ENCODE assay signal across 8 cellular contexts in genomic region chr7:774161-775109, GRCh38. TPM values are rescaled to one million over a fixed set of nuclear protein-coding genes. Genes with fewer than 3 reads are reported as not detected.
DNase-seq lines count a peak whose midpoint lies in the region; ATAC-seq and TF ChIP-seq lines count a peak whose summit lies in the region.

No MANE protein-coding gene starts in this region.

- H3K27ac Mint-ChIP-seq in CD14-positive monocyte: no peak overlapping the region
- H3K27ac Mint-ChIP-seq in central memory CD8-positive, alpha-beta T cell (ENCODE audit: low read depth): no peak overlapping the region

- H3K27me3 Mint-ChIP-seq in CD14-positive monocyte (ENCODE audit: low read depth in 3 of 3): peaks cover 0 to 2% (median 0%) of the 10 kb centered on the region in 3 donors
- no peaks in the 10 kb centered on the region for H3K27me3 Mint-ChIP-seq in central memory CD8-positive, alpha-beta T cell

- H3K36me3 Mint-ChIP-seq in CD14-positive monocyte: peaks cover 24 to 54% of the 10 kb centered on the region in 2 donors
- H3K36me3 Mint-ChIP-seq in central memory CD8-positive, alpha-beta T cell (ENCODE audit: insufficient read depth): peaks cover 5% of the 10 kb centered on the region

- TF ChIP-seq CTCF in CD14-positive monocyte (IDR thresholded peaks at IDR 0.05): peak; percentile 88

- H3K9me3 Mint-ChIP-seq in CD14-positive monocyte: no peaks in the 10 kb centered on the region
- no peaks in the 10 kb centered on the region for H3K9me3 Mint-ChIP-seq in central memory CD8-positive, alpha-beta T cell

- ATAC-seq in central memory CD8-positive, alpha-beta T cell (replicated peaks; ENCODE audit: extremely low read depth, poor library complexity, severe bottlenecking): no peak

- no peak overlapping the region for H3K4me3 Mint-ChIP-seq in CD14-positive monocyte
- H3K4me3 Mint-ChIP-seq in central memory CD8-positive, alpha-beta T cell: no peak overlapping the region

- intact Hi-C loops in CD14-positive monocyte (cut with micrococcal nuclease): loop anchor here (2.0 to 5.0 kb wide), 2 partner anchors 447 to 452 kb away; no protein-coding TSS in a partner anchor

- DNase-seq in CD14-positive monocyte (ENCODE audit: low spot score) (no peak), HK-2 (ENCODE audit: unreplicated experiment) (peak; percentile 30), lung microvascular endothelial cell (ENCODE audit: low read depth in 2 of 2) (peak; percentile 45 to 75), occipital lobe (lab: John Stamatoyannopoulos, UW) (no peak), NOMO-1 treated with dmso at 0.1 percent for 144 hours (lab: John Stamatoyannopoulos, UW; ENCODE audit: unreplicated experiment) (no peak)
- DNase-seq in activated CD4-positive, alpha-beta T cell treated with anti-CD3 and anti-CD28 coated beads for 1 hour: peak; percentile 42
- DNase-seq in central memory CD8-positive, alpha-beta T cell (ENCODE audit: low spot score in 2 of 2): peak; percentile 15 to 55
- DNase-seq in stimulated activated CD8-positive, alpha-beta memory T cell treated with anti-CD3 and anti-CD28 coated beads, Interleukin-4, amount 100 ng/mL, for 1 hour (ENCODE audit: low read depth in 2 of 2, low spot score in 1 of 2): peak; percentile 11 to 15

- no peaks in the 10 kb centered on the region for H3K4me1 Mint-ChIP-seq in CD14-positive monocyte
- H3K4me1 Mint-ChIP-seq in central memory CD8-positive, alpha-beta T cell: no peaks in the 10 kb centered on the region

RNA-seq across cellular contexts. Expression of gene PRKAR1B, which starts 47.4 kb away (rescaled TPM):
- 1 to 10 TPM in 1 of 2 donors, under 1 TPM in 1; 0.94 to 1.1 TPM for polyA plus RNA-seq in CD14-positive monocyte
- 34.4 and 71.8 TPM in 2 replicates for total RNA-seq in lung microvascular endothelial cell
- total RNA-seq in occipital lobe: 81.9 TPM

RNA-seq across cellular contexts. Expression of gene DNAAF5, which starts 47.9 kb away (rescaled TPM):
- 1 to 10 TPM; 1.2 to 2.0 TPM for polyA plus RNA-seq in CD14-positive monocyte
- total RNA-seq in lung microvascular endothelial cell (10.0 and 12.1 TPM in 2 replicates), occipital lobe (7.0 TPM)

RNA-seq across cellular contexts. Expression of gene SUN1, which starts 57.8 kb away (rescaled TPM):
- 10 to 100 TPM; 44.2 to 51.5 TPM for polyA plus RNA-seq in CD14-positive monocyte
- total RNA-seq in lung microvascular endothelial cell (73.0 and 94.8 TPM in 2 replicates), occipital lobe (154 TPM)

Comparison
In these comparisons a context has a peak if more than half of its experiments do, and no peak if none do; other contexts are left out.
1. DNase-seq: peak in HK-2 (single experiment), activated CD4-positive, alpha-beta T cell treated with anti-CD3 and anti-CD28 coated beads for 1 hour (single experiment), central memory CD8-positive, alpha-beta T cell (2 of 2), lung microvascular endothelial cell (2 of 2) and stimulated activated CD8-positive, alpha-beta memory T cell treated with anti-CD3 and anti-CD28 coated beads, Interleukin-4, amount 100 ng/mL, for 1 hour (2 of 2); none in CD14-positive monocyte (single experiment), occipital lobe (single experiment) and NOMO-1 treated with dmso at 0.1 percent for 144 hours (single experiment).